13 cellular contexts compared by ENCODE assay signal in the genomic region with DNA sequence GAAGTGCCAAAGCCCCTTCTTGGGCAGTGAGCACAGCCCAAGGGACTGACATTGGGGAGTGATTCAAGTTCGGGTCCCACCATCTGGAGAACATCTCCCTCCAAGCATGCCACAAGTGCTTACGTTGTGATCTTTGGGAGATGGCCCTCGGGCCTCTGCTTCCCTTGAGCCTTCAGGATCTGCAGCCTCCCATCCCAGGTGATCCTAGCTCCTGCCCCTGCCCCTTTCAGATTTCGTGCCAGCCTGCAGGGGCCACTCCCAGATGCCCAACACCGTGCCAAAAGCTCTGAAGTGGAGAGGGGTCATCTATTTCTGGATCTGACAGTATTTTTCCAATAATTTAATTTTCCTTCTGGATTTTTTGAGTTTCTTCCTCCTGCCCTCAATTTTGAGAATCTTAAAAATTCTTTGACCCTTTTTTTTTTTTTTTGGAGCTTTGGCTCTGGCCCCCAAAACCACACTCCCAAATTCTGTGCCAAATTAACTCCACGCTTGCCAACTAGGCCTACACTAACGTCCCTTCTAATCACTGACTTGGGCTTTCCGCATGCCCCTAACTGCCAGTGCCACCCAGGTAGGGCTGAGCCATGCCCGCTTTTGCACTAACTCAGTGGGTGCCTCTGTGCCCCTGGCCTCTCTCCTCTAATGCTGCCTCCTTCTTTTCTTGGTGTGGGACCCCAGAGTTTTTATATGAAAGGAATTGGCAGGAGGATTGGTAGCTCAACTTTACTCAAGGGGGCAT. TPM values are rescaled to one million over a fixed set of nuclear protein-coding genes. Genes with fewer than 3 reads are reported as not detected.
"Had no signal": no experiment of that assay in that cellular context is flagged by ENCODE, and none has a peak within 500 bp of the region (broad histone marks: within the 10 kb centered on the region; RNA-seq: fewer than 3 reads in every experiment).

No MANE protein-coding gene starts in this region.

- H3K4me3 Mint-ChIP-seq: activated T-cell treated with anti-CD3 and anti-CD28 coated beads, Interleukin-2, amount 50 U/mL, for 24 hours; natural killer cell treated with Interleukin-12 subunit alpha and Interleukin-12 subunit beta and Interleukin-15 and Interleukin-18, amount 100 ng/mL, for 72 hours had no signal

- H3K9me3 Mint-ChIP-seq: activated naive CD4-positive, alpha-beta T cell treated with anti-CD3 and anti-CD28 coated beads, Interleukin-2, amount 50 U/mL, for 72 hours; activated T-cell treated with anti-CD3 and anti-CD28 coated beads, Interleukin-2, amount 50 U/mL, for 24 hours; natural killer cell treated with Interleukin-12 subunit alpha and Interleukin-12 subunit beta and Interleukin-15 and Interleukin-18, amount 100 ng/mL, for 72 hours had no signal

- H3K27me3 ChIP-seq: ovary, SJCRH30 had no signal

- DNase-seq: activated CD4-positive, alpha-beta T cell treated with anti-CD3 and anti-CD28 coated beads, Interleukin-2, amount 50 U/mL, for 4 hours; activated effector memory CD4-positive, alpha-beta T cell treated with anti-CD3 and anti-CD28 coated beads, Interleukin-2, amount 50 U/mL, for 16 hours; activated T-cell treated with anti-CD3 and anti-CD28 coated beads, Interleukin-2, amount 50 U/mL, for 24 hours; hippocampal formation; ovary; SJCRH30; stimulated activated CD4-positive, alpha-beta T cell treated with anti-CD3 and anti-CD28 coated beads, Interleukin-4, amount 100 ng/mL, for 4 hours had no signal

- H3K27ac Mint-ChIP-seq: activated naive CD4-positive, alpha-beta T cell treated with anti-CD3 and anti-CD28 coated beads, Interleukin-2, amount 50 U/mL, for 72 hours; activated T-cell treated with anti-CD3 and anti-CD28 coated beads, Interleukin-2, amount 50 U/mL, for 24 hours; natural killer cell treated with Interleukin-12 subunit alpha and Interleukin-12 subunit beta and Interleukin-15 and Interleukin-18, amount 100 ng/mL, for 72 hours had no signal

- H3K4me1 ChIP-seq: SJCRH30 had no signal

- H3K27ac ChIP-seq: SJCRH30 had no signal

- ATAC-seq: activated CD4-positive, CD25-positive, alpha-beta regulatory T cell treated with anti-CD3 and anti-CD28 coated beads, Interleukin-2, amount 50 U/mL, for 24 hours; activated naive CD4-positive, alpha-beta T cell treated with anti-CD3 and anti-CD28 coated beads, Interleukin-2, amount 50 U/mL, for 72 hours; natural killer cell treated with Interleukin-12 subunit alpha and Interleukin-12 subunit beta and Interleukin-15 and Interleukin-18, amount 100 ng/mL, for 72 hours had no signal

- H3K9me3 ChIP-seq: ovary, SJCRH30 had no signal

- H3K36me3 ChIP-seq: ovary had no signal

- H3K27me3 Mint-ChIP-seq: activated T-cell treated with anti-CD3 and anti-CD28 coated beads, Interleukin-2, amount 50 U/mL, for 24 hours had no signal

- H3K4me3 ChIP-seq: ovary, SJCRH30 had no signal

- H3K36me3 Mint-ChIP-seq: activated naive CD4-positive, alpha-beta T cell treated with anti-CD3 and anti-CD28 coated beads, Interleukin-2, amount 50 U/mL, for 72 hours; natural killer cell treated with Interleukin-12 subunit alpha and Interleukin-12 subunit beta and Interleukin-15 and Interleukin-18, amount 100 ng/mL, for 72 hours had no signal

RNA-seq across cellular contexts. Expression of a gene that starts 46.7 kb away (rescaled TPM):
- total RNA-seq: activated naive CD4-positive, alpha-beta T cell treated with anti-CD3 and anti-CD28 coated beads, Interleukin-2, amount 50 U/mL, for 72 hours; bronchial epithelial cell; frontal cortex; natural killer cell treated with Interleukin-12 subunit alpha and Interleukin-12 subunit beta and Interleukin-15 and Interleukin-18, amount 100 ng/mL, for 72 hours; SJCRH30; urinary bladder had no signal
